In the genomic region with DNA sequence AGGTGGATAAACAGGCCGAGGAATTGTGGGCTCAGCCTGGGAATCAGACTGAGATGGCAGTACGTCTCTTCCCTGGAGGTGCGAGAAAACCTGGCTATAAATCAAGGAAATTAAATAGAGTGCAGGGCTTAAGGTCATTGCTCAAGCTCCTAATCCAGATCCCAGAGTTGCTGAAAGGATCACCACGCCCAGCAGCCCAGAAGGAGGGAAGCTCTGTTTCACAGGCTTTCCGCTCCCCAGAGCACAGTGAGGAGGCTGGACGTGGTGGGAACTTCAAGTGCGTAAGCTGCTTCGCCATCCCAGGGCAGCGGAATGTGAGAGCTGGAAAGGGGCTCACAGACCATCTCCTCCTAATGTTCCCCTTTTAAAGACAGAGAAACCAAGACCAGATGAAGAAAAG, we compare ENCODE assay signal across 15 cellular contexts.
"Had no signal": no experiment of that assay in that cellular context is flagged by ENCODE, and none has a peak within 500 bp of the region (broad histone marks: within the 10 kb centered on the region; RNA-seq: fewer than 3 reads in every experiment).

No MANE protein-coding gene starts in this region.

- H3K27ac ChIP-seq: adrenal gland, dorsolateral prefrontal cortex, prostate gland, sigmoid colon, thyroid gland, VCaP had no signal

- H3K4me3 ChIP-seq: adrenal gland, dorsolateral prefrontal cortex, gastroesophageal sphincter, prostate gland, sigmoid colon, thyroid gland had no signal

- H3K36me3 ChIP-seq: adrenal gland, gastroesophageal sphincter, prostate gland, sigmoid colon, thyroid gland had no signal

- H3K27me3 ChIP-seq: adrenal gland, sigmoid colon, thyroid gland had no signal

- H3K9me3 ChIP-seq: adrenal gland, gastroesophageal sphincter, prostate gland, thyroid gland had no signal

- H3K4me1 ChIP-seq: prostate gland, thyroid gland had no signal

- DNase-seq: activated CD4-positive, alpha-beta memory T cell treated with anti-CD3 and anti-CD28 coated beads for 36 hours; activated CD8-positive, alpha-beta memory T cell treated with anti-CD3 and anti-CD28 coated beads, Interleukin-2, amount 10 ng/mL, durations not matched to agents 7 days and 5 days; activated naive CD4-positive, alpha-beta T cell treated with anti-CD3 and anti-CD28 coated beads, Interleukin-2, amount 10 ng/mL, durations not matched to agents 7 days and 5 days; activated T-cell treated with anti-CD3 and anti-CD28 coated beads, Interleukin-2, amount 50 U/mL, for 1 hour; adrenal gland; dorsolateral prefrontal cortex; endodermal cell; islet precursor cell; sigmoid colon; stimulated activated CD4-positive, alpha-beta T cell treated with anti-CD3 and anti-CD28 coated beads, Interleukin-12 subunit alpha, Interleukin-12 subunit beta, amount 100 ng/mL, for 4 hours; stimulated activated CD4-positive, alpha-beta T cell treated with anti-CD3 and anti-CD28 coated beads, Interleukin-2, amount 100 ng/mL, for 24 hours; thyroid gland had no signal
